10 cellular contexts compared by ENCODE assay signal in the genomic region with DNA sequence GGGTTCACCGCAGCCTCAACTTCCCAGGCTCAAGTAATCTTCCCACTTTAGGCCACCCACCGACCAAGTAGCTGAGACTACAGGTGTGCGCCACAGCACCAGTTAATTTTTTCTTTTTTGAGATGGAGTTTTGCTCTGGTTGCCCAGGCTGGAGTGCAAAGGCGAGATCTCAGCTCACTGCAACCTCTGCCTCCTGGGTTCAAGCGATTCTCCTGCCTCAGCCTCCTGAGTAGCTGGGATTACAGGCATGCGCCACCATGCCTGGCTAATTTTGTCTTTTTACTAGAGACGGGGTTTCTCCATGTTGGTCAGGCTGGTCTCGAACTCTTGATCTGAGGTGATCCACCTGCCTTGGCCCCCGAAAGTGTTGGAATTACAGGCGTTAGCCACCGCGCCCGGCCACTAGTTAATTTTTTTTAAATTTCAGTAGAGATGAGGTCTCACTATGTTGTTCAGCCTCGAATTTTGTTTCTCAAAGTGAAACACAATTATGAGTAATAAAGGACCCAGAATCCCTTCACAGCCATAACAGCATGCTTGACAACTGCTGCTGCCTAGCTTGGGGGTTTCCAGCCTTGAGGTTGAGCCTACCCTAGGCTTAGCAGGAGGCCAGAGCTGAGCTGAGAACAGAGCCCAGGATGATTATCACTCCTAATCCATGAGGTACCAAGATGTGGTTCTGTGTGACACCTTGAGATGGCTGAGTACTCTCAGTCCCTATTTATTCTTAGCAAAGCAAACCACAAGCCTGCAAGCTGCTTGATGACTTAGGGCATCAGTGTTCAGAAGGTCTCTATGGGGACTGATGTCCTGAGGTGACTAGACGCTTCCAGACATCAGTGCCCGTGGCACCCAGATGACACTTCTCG.
DNase-seq lines count a peak whose midpoint lies in the region; ATAC-seq and TF ChIP-seq lines count a peak whose summit lies in the region.
"Had no signal": no experiment of that assay in that cellular context is flagged by ENCODE, and none has a peak within 500 bp of the region (broad histone marks: within the 10 kb centered on the region; RNA-seq: fewer than 3 reads in every experiment).

No MANE protein-coding gene starts in this region.

- no peak overlapping the region for H3K4me3 ChIP-seq in brain microvascular endothelial cell (ENCODE audit: low read depth, low read length)
- H3K4me3 ChIP-seq: cardiac muscle cell had no signal

- DNase-seq in activated T-cell treated with anti-CD3 and anti-CD28 coated beads for 24 hours (ENCODE audit: low read depth) (peak; percentile 56), brain microvascular endothelial cell (no peak), ACHN (no peak), NCI-H69 (lab: John Stamatoyannopoulos, UW) (no peak), NCI-H510A (lab: John Stamatoyannopoulos, UW) (no peak)
- peak; percentile 38 to 61 (median 46) for DNase-seq in stimulated activated CD4-positive, alpha-beta T cell treated with anti-CD3 and anti-CD28 coated beads, TNF-alpha, amount 100 ng/mL, for 24 hours (ENCODE audit: low read depth in 3 of 3)

- no peaks in the 10 kb centered on the region for H3K27me3 ChIP-seq in brain microvascular endothelial cell (replicated peaks)
- H3K27me3 ChIP-seq: cardiac muscle cell had no signal

- peak; percentile 86 for ATAC-seq in GM19324 (IDR thresholded peaks at IDR 0.05; ENCODE audit: low FRiP score, unreplicated experiment)
- peak; percentile 93 for ATAC-seq in HG03135 (IDR thresholded peaks at IDR 0.05; ENCODE audit: unreplicated experiment)

- in situ Hi-C loops in brain microvascular endothelial cell (cut with HindIII; ENCODE audit: low pct_ligation_motif_present, low sequenced_read_pairs) (no loop called here), ACHN (cut with HindIII; ENCODE audit: low pct_ligation_motif_present, low pct_unique_long_range_greater_than_20kb, low sequenced_read_pairs) (no loop called here)

- no peaks in the 10 kb centered on the region for H3K36me3 ChIP-seq in brain microvascular endothelial cell (replicated peaks)
- H3K36me3 ChIP-seq: cardiac muscle cell had no signal

- no peak overlapping the region for H3K27ac ChIP-seq in brain microvascular endothelial cell
- H3K27ac ChIP-seq: cardiac muscle cell, HL-60 had no signal

- TF ChIP-seq CTCF in brain microvascular endothelial cell (IDR thresholded peaks at IDR 0.05; ENCODE audit: low read depth, low read length, missing control alignments) = no peak

Comparison
In these comparisons a context has a peak if more than half of its experiments do, and no peak if none do; other contexts are left out.
1. DNase-seq: peak in activated T-cell treated with anti-CD3 and anti-CD28 coated beads for 24 hours (single experiment) and stimulated activated CD4-positive, alpha-beta T cell treated with anti-CD3 and anti-CD28 coated beads, TNF-alpha, amount 100 ng/mL, for 24 hours (3 of 3); none in brain microvascular endothelial cell (single experiment), ACHN (single experiment), NCI-H69 (single experiment) and NCI-H510A (single experiment).